Comparison of ENCODE assay signal across 10 cellular contexts in the genomic region with DNA sequence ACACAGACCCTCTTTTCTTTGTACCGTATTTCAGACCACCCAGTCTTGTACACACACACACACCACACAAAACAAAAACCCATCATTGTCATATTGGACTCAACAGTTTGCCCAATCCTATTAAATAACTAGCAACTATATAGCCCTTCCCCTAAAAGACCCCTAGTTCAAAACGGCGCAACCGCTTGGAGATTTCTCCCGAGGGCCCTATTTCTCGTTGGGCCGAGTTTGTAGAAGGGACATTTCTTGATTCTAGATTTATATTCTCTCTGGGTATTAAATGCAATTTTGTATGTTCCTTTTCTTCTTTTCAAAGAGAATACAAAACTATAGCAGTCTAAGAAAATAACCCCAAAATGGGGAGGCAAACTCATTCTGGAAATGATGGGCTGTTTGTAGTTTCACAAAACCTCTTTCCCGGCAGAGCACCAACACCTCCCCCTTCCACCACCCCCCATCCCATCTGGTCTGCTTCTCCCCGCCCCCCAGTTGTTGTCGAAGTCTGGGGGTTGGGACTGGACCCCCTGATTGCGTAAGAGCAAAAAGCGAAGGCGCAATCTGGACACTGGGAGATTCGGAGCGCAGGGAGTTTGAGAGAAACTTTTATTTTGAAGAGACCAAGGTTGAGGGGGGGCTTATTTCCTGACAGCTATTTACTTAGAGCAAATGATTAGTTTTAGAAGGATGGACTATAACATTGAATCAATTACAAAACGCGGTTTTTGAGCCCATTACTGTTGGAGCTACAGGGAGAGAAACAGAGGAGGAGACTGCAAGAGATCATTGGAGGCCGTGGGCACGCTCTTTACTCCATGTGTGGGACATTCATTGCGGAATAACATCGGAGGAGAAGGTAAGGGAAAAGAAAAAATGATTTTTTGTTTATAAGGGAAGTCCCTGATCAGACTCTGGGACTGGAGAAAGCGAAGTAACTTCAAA. TPM values are rescaled to one million over a fixed set of nuclear protein-coding genes. Genes with fewer than 3 reads are reported as not detected.
DNase-seq lines count a peak whose midpoint lies in the region; ATAC-seq and TF ChIP-seq lines count a peak whose summit lies in the region.
"Had no signal": no experiment of that assay in that cellular context is flagged by ENCODE, and none has a peak within 500 bp of the region (broad histone marks: within the 10 kb centered on the region; RNA-seq: fewer than 3 reads in every experiment).

PDGFRA (plus strand) TSS at position 731 of the 939 bp plus-strand sequence. CDS start 29,476 bp downstream, outside the sequence.

- DNase-seq in T-helper 2 cell treated with Interferon-gamma antibody and Interleukin-4, amounts not matched to agents 5 μg/mL and 100 μg/mL, for 36 hours (ENCODE audit: low spot score) = no peak
- DNase-seq in T-helper 2 cell (no peak), lower leg skin (ENCODE audit: low spot score in 2 of 2) (peak; percentile 73 to 93), tibial artery (peak; percentile 85 to 87), NOMO-1 treated with DMSO at 0.1 percent for 48 hours (lab: John Stamatoyannopoulos, UW; ENCODE audit: unreplicated experiment) (no peak), NCI-H2196 (lab: John Stamatoyannopoulos, UW; ENCODE audit: unreplicated experiment) (no peak)
- no peak for DNase-seq in central memory CD8-positive, alpha-beta T cell (ENCODE audit: low spot score in 2 of 2)

- H3K36me3 Mint-ChIP-seq in T-helper 2 cell treated with Interferon-gamma antibody and Interleukin-4, amounts not matched to agents 5 μg/mL and 100 μg/mL, for 36 hours (ENCODE audit: low read depth) = peaks cover 2% of the 10 kb centered on the region
- H3K36me3 Mint-ChIP-seq in central memory CD8-positive, alpha-beta T cell (ENCODE audit: insufficient read depth) = peaks cover 5% of the 10 kb centered on the region

- peaks cover 90% of the 10 kb centered on the region for H3K27me3 Mint-ChIP-seq in T-helper 2 cell treated with Interferon-gamma antibody and Interleukin-4, amounts not matched to agents 5 μg/mL and 100 μg/mL, for 36 hours (ENCODE audit: low read depth)
- H3K27me3 Mint-ChIP-seq in central memory CD8-positive, alpha-beta T cell = peaks cover 86% of the 10 kb centered on the region

- peak within 1 kb of the TSS; percentile 73 to 82 for H3K27ac ChIP-seq in tibial artery
- H3K27ac ChIP-seq: VCaP had no signal

- no peak for ATAC-seq in central memory CD8-positive, alpha-beta T cell (replicated peaks; ENCODE audit: extremely low read depth, poor library complexity, severe bottlenecking)
- no peak for ATAC-seq in HG02840 (IDR thresholded peaks at IDR 0.05; ENCODE audit: low FRiP score, unreplicated experiment)

- H3K9me3 Mint-ChIP-seq in T-helper 2 cell treated with Interferon-gamma antibody and Interleukin-4, amounts not matched to agents 5 μg/mL and 100 μg/mL, for 36 hours = no peaks in the 10 kb centered on the region
- no peaks in the 10 kb centered on the region for H3K9me3 Mint-ChIP-seq in central memory CD8-positive, alpha-beta T cell

- peaks cover 16% of the 10 kb centered on the region for H3K4me1 Mint-ChIP-seq in T-helper 2 cell treated with Interferon-gamma antibody and Interleukin-4, amounts not matched to agents 5 μg/mL and 100 μg/mL, for 36 hours (ENCODE audit: low read depth)
- H3K4me1 Mint-ChIP-seq in central memory CD8-positive, alpha-beta T cell = peaks cover 18% of the 10 kb centered on the region

- no peaks in the 10 kb centered on the region for H3K9me3 ChIP-seq in tibial artery

- TF ChIP-seq CTCF in lower leg skin (IDR thresholded peaks at IDR 0.05) (no peak), tibial artery (IDR thresholded peaks at IDR 0.05) (no peak)

- H3K4me3 ChIP-seq in lower leg skin (ENCODE audit: low read depth, poor library complexity, severe bottlenecking) = peak within 1 kb of the TSS; percentile 43
- H3K4me3 ChIP-seq in tibial artery = peak within 1 kb of the TSS; percentile 58 to 69

- WGBS in lower leg skin, 2 donors = 13 to 15% methylated on average over 22 of the region's 22 CpGs

- H3K27me3 ChIP-seq in tibial artery = peaks cover 3 to 88% of the 10 kb centered on the region in 2 donors

- H3K36me3 ChIP-seq in tibial artery = no peaks in the 10 kb centered on the region

- peaks cover 15 to 81% (median 58%) of the 10 kb centered on the region in 4 donors for H3K4me1 ChIP-seq in tibial artery

- no peak for TF ChIP-seq POLR2A in lower leg skin (IDR thresholded peaks at IDR 0.05)

- peak within 1 kb of the TSS; percentile 65 for H3K27ac Mint-ChIP-seq in T-helper 2 cell treated with Interferon-gamma antibody and Interleukin-4, amounts not matched to agents 5 μg/mL and 100 μg/mL, for 36 hours
- H3K27ac Mint-ChIP-seq in central memory CD8-positive, alpha-beta T cell (ENCODE audit: low read depth) = no peak within 1 kb of the TSS

- peak within 1 kb of the TSS; percentile 27 for H3K4me3 Mint-ChIP-seq in T-helper 2 cell treated with Interferon-gamma antibody and Interleukin-4, amounts not matched to agents 5 μg/mL and 100 μg/mL, for 36 hours
- peak within 1 kb of the TSS; percentile 22 for H3K4me3 Mint-ChIP-seq in central memory CD8-positive, alpha-beta T cell

- intact Hi-C loops in lower leg skin (cut with DNase I; ENCODE audit: low total_unique reads) = loop anchor here (10.0 kb wide), 2 partner anchors 324 to 1034 kb away; no protein-coding TSS in a partner anchor
- intact Hi-C loops in tibial artery (cut with DNase I; ENCODE audit: low total_unique reads) = loop anchor here (5.0 kb wide), 1 partner anchor 302 kb away; no protein-coding TSS in a partner anchor

RNA-seq across cellular contexts. Expression of gene PDGFRA, which starts in this region (rescaled TPM):
- 10 to 100 TPM; 14.9 to 44.4 (median 22.3) TPM for total RNA-seq in lower leg skin
- total RNA-seq: CD4-positive, CD25-positive, alpha-beta regulatory T cell had no signal

Comparison
In these comparisons a context has a peak if more than half of its experiments do, and no peak if none do; other contexts are left out.
1. DNase-seq: peak in lower leg skin (2 of 2) and tibial artery (2 of 2); none in T-helper 2 cell treated with Interferon-gamma antibody and Interleukin-4, amounts not matched to agents 5 μg/mL and 100 μg/mL, for 36 hours (single experiment), T-helper 2 cell (0 of 5), central memory CD8-positive, alpha-beta T cell (0 of 2), NOMO-1 treated with DMSO at 0.1 percent for 48 hours (single experiment) and NCI-H2196 (single experiment).